ENCODE assay signal across 37 cellular contexts in the genomic region with DNA sequence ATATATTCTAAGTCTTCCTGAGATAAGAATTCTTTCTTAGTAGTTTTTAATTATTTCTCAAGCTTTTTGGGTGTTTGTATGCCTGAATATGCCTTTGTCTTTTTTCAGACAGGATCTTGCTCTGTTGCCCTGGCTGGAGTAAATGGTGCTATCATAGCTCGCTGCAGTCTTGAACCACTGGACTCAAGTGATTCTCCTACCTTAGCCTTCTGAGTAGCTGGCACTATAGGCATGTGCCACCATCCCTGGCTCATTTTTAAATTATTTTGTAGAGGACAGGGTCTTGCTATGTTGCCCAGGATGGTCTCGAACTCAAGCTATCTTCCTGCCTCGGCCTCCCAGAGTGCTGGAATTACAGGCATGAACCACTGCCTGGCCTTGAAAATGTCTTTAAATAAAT.
"Had no signal": no experiment of that assay in that cellular context is flagged by ENCODE, and none has a peak within 500 bp of the region (broad histone marks: within the 10 kb centered on the region; RNA-seq: fewer than 3 reads in every experiment).

No MANE protein-coding gene starts in this region.

- H3K27ac ChIP-seq: ascending aorta, cardiac muscle cell, VCaP had no signal

- H3K4me3 ChIP-seq: ascending aorta, cardiac muscle cell had no signal

- FAIRE-seq: bronchial epithelial cell, TTC549 had no signal

- H3K36me3 ChIP-seq: cardiac muscle cell had no signal

- H3K27me3 ChIP-seq: ascending aorta, cardiac muscle cell had no signal

- H3K27ac Mint-ChIP-seq: activated CD4-positive, alpha-beta memory T cell treated with anti-CD3 and anti-CD28 coated beads, Interleukin-2, amount 10 ng/mL, durations not matched to agents 7 days and 5 days; activated CD4-positive, alpha-beta T cell treated with anti-CD3 and anti-CD28 coated beads for 36 hours; activated CD4-positive, alpha-beta T cell treated with anti-CD3 and anti-CD28 coated beads, Interleukin-2, amount 10 ng/mL, durations not matched to agents 7 days and 5 days; activated CD8-positive, alpha-beta memory T cell treated with anti-CD3 and anti-CD28 coated beads, Interleukin-2, amount 10 ng/mL, durations not matched to agents 7 days and 5 days; activated CD8-positive, alpha-beta T cell treated with anti-CD3 and anti-CD28 coated beads, Interleukin-2, amount 10 ng/mL, durations not matched to agents 7 days and 5 days; activated naive CD4-positive, alpha-beta T cell treated with anti-CD3 and anti-CD28 coated beads for 36 hours; activated naive CD4-positive, alpha-beta T cell treated with anti-CD3 and anti-CD28 coated beads, Interleukin-2, amount 50 U/mL, for 24 hours; activated naive CD8-positive, alpha-beta T cell; activated naive CD8-positive, alpha-beta T cell treated with anti-CD3 and anti-CD28 coated beads, Interleukin-2, amount 10 ng/mL, durations not matched to agents 7 days and 5 days; activated naive CD8-positive, alpha-beta T cell treated with anti-CD3 and anti-CD28 coated beads, Interleukin-2, amount 50 U/mL, for 24 hours; activated T-cell treated with anti-CD3 and anti-CD28 coated beads, Interleukin-2, amount 50 U/mL, for 24 hours; activated T-helper 2 cell treated with anti-CD3 and anti-CD28 coated beads, Interferon-gamma antibody, Interleukin-2, Interleukin-4, amounts not matched to agents 10 μg/mL and 5 μg/mL and 100 μg/mL, durations not matched to agents 14 hours and 24 hours and 36 hours; brain; T-cell; T-helper 2 cell treated with Interferon-gamma antibody and Interleukin-4, amounts not matched to agents 5 μg/mL and 100 μg/mL, for 36 hours had no signal

- H3K9me3 Mint-ChIP-seq: activated naive CD4-positive, alpha-beta T cell treated with anti-CD3 and anti-CD28 coated beads for 36 hours; activated naive CD4-positive, alpha-beta T cell treated with anti-CD3 and anti-CD28 coated beads, Interleukin-2, amount 50 U/mL, for 24 hours; activated naive CD8-positive, alpha-beta T cell treated with anti-CD3 and anti-CD28 coated beads, Interleukin-2, amount 50 U/mL, for 24 hours; activated T-cell treated with anti-CD3 and anti-CD28 coated beads, Interleukin-2, amount 50 U/mL, for 24 hours; activated T-helper 2 cell treated with anti-CD3 and anti-CD28 coated beads, Interferon-gamma antibody, Interleukin-2, Interleukin-4, amounts not matched to agents 10 μg/mL and 5 μg/mL and 100 μg/mL, durations not matched to agents 14 hours and 24 hours and 36 hours; central memory CD8-positive, alpha-beta T cell; T-cell; T-helper 2 cell treated with Interferon-gamma antibody and Interleukin-4, amounts not matched to agents 5 μg/mL and 100 μg/mL, for 36 hours had no signal

- ATAC-seq: activated CD4-positive, alpha-beta T cell treated with anti-CD3 and anti-CD28 coated beads for 36 hours; activated CD4-positive, CD25-positive, alpha-beta regulatory T cell treated with anti-CD3 and anti-CD28 coated beads, Interleukin-2, amount 50 U/mL, for 24 hours; activated CD8-positive, alpha-beta memory T cell treated with anti-CD3 and anti-CD28 coated beads, Interleukin-2, amount 10 ng/mL, durations not matched to agents 7 days and 5 days; activated CD8-positive, alpha-beta T cell treated with anti-CD3 and anti-CD28 coated beads, Interleukin-2, amount 10 ng/mL, durations not matched to agents 7 days and 5 days; activated naive CD8-positive, alpha-beta T cell treated with anti-CD3 and anti-CD28 coated beads, Interleukin-2, amount 50 U/mL, for 24 hours; T-cell had no signal

- H3K4me3 Mint-ChIP-seq: activated CD4-positive, alpha-beta memory T cell treated with anti-CD3 and anti-CD28 coated beads, Interleukin-2, amount 10 ng/mL, durations not matched to agents 7 days and 5 days; activated CD4-positive, alpha-beta T cell treated with anti-CD3 and anti-CD28 coated beads for 36 hours; activated CD4-positive, alpha-beta T cell treated with anti-CD3 and anti-CD28 coated beads, Interleukin-2, amount 10 ng/mL, durations not matched to agents 7 days and 5 days; activated CD8-positive, alpha-beta memory T cell treated with anti-CD3 and anti-CD28 coated beads, Interleukin-2, amount 10 ng/mL, durations not matched to agents 7 days and 5 days; activated CD8-positive, alpha-beta T cell treated with anti-CD3 and anti-CD28 coated beads, Interleukin-2, amount 10 ng/mL, durations not matched to agents 7 days and 5 days; activated naive CD4-positive, alpha-beta T cell treated with anti-CD3 and anti-CD28 coated beads for 36 hours; activated naive CD4-positive, alpha-beta T cell treated with anti-CD3 and anti-CD28 coated beads, Interleukin-2, amount 50 U/mL, for 24 hours; activated naive CD8-positive, alpha-beta T cell; activated naive CD8-positive, alpha-beta T cell treated with anti-CD3 and anti-CD28 coated beads, Interleukin-2, amount 10 ng/mL, durations not matched to agents 7 days and 5 days; activated naive CD8-positive, alpha-beta T cell treated with anti-CD3 and anti-CD28 coated beads, Interleukin-2, amount 50 U/mL, for 24 hours; activated T-cell treated with anti-CD3 and anti-CD28 coated beads, Interleukin-2, amount 50 U/mL, for 24 hours; brain; central memory CD8-positive, alpha-beta T cell; T-cell; T-helper 2 cell treated with Interferon-gamma antibody and Interleukin-4, amounts not matched to agents 5 μg/mL and 100 μg/mL, for 36 hours had no signal

- DNase-seq: activated CD4-positive, alpha-beta memory T cell treated with anti-CD3 and anti-CD28 coated beads, Interleukin-2, amount 10 ng/mL, durations not matched to agents 7 days and 5 days; activated CD4-positive, alpha-beta T cell treated with anti-CD3 and anti-CD28 coated beads for 1 hour; activated CD4-positive, alpha-beta T cell treated with anti-CD3 and anti-CD28 coated beads for 36 hours; activated CD4-positive, alpha-beta T cell treated with anti-CD3 and anti-CD28 coated beads for 48 hours; activated CD4-positive, alpha-beta T cell treated with anti-CD3 and anti-CD28 coated beads, Interleukin-2, amount 10 ng/mL, durations not matched to agents 7 days and 5 days; activated CD4-positive, alpha-beta T cell treated with anti-CD3 and anti-CD28 coated beads, Interleukin-2, amount 50 U/mL, for 48 hours; activated CD4-positive, CD25-positive, alpha-beta regulatory T cell; activated CD8-positive, alpha-beta memory T cell treated with anti-CD3 and anti-CD28 coated beads for 24 hours; activated CD8-positive, alpha-beta memory T cell treated with anti-CD3 and anti-CD28 coated beads, Interleukin-2, amount 10 ng/mL, durations not matched to agents 7 days and 5 days; activated CD8-positive, alpha-beta memory T cell treated with anti-CD3 and anti-CD28 coated beads, Interleukin-2, amount 50 U/mL, for 48 hours; activated CD8-positive, alpha-beta T cell treated with anti-CD3 and anti-CD28 coated beads, Interleukin-2, amount 10 ng/mL, durations not matched to agents 7 days and 5 days; activated effector memory CD4-positive, alpha-beta T cell treated with Interleukin-2 at 50 U/mL for 16 hours; activated gamma-delta T cell; activated naive CD4-positive, alpha-beta T cell treated with anti-CD3 and anti-CD28 coated beads for 36 hours; activated naive CD8-positive, alpha-beta T cell treated with anti-CD3 and anti-CD28 coated beads, Interleukin-2, amount 10 ng/mL, durations not matched to agents 7 days and 5 days; activated naive CD8-positive, alpha-beta T cell treated with anti-CD3 and anti-CD28 coated beads, Interleukin-2, amount 50 U/mL, for 24 hours; activated T-cell treated with anti-CD3 and anti-CD28 coated beads, Interleukin-2, amount 50 U/mL, for 24 hours; activated T-cell treated with anti-CD3 and anti-CD28 coated beads, Interleukin-2, amount 50 U/mL, for 48 hours; amygdala; anterior cingulate cortex; caudate nucleus; cerebellar nuclear complex; T-cell; T-helper 2 cell; T-helper 9 cell had no signal

- H3K9me3 ChIP-seq: ascending aorta had no signal

- H3K27me3 Mint-ChIP-seq: activated CD4-positive, alpha-beta memory T cell treated with anti-CD3 and anti-CD28 coated beads, Interleukin-2, amount 10 ng/mL, durations not matched to agents 7 days and 5 days; activated CD4-positive, alpha-beta T cell treated with anti-CD3 and anti-CD28 coated beads for 36 hours; activated CD4-positive, alpha-beta T cell treated with anti-CD3 and anti-CD28 coated beads, Interleukin-2, amount 10 ng/mL, durations not matched to agents 7 days and 5 days; activated CD8-positive, alpha-beta memory T cell treated with anti-CD3 and anti-CD28 coated beads, Interleukin-2, amount 10 ng/mL, durations not matched to agents 7 days and 5 days; activated naive CD4-positive, alpha-beta T cell treated with anti-CD3 and anti-CD28 coated beads, Interleukin-2, amount 50 U/mL, for 24 hours; activated naive CD8-positive, alpha-beta T cell; activated naive CD8-positive, alpha-beta T cell treated with anti-CD3 and anti-CD28 coated beads, Interleukin-2, amount 10 ng/mL, durations not matched to agents 7 days and 5 days; activated naive CD8-positive, alpha-beta T cell treated with anti-CD3 and anti-CD28 coated beads, Interleukin-2, amount 50 U/mL, for 24 hours; activated T-cell treated with anti-CD3 and anti-CD28 coated beads, Interleukin-2, amount 50 U/mL, for 24 hours; brain; central memory CD8-positive, alpha-beta T cell; T-cell had no signal
